11 cellular contexts compared by ENCODE assay signal in the genomic region with DNA sequence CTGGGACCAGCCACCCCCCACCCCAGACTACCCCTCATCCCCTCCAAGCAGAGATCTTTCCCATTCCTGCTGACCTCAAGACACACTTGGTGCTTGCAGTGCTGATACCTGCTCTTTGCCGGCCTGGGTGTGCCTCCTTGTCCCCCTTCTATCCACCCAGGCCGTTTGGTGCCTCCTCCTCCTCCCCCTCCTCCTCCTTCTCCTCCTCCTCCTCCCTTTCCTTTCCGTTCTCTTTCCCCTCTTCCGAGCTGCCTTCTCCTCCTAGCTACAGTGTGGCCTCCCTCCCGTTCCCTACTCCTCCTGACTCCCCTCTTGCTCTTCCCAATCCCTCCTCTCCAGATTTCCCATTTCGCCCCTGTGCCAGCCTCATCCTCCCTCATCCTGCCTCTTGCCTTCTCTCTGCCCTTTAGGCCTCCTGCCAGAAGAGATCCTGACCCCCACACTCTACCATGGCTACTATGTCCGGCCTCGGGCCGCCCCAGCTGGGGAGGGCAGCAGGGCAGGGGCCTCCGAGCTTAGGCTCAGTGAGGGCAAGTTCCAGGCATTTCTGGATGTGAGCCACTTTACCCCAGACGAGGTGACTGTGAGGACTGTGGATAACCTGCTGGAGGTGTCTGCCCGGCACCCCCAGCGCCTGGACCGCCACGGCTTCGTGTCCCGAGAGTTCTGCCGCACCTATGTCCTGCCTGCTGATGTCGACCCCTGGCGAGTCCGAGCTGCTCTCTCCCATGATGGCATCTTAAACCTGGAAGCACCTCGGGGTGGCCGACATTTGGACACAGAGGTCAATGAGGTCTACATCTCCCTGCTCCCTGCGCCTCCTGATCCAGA. TPM values are rescaled to one million over a fixed set of nuclear protein-coding genes. Genes with fewer than 3 reads are reported as not detected.
DNase-seq lines count a peak whose midpoint lies in the region; ATAC-seq and TF ChIP-seq lines count a peak whose summit lies in the region.
"Had no signal": no experiment of that assay in that cellular context is flagged by ENCODE, and none has a peak within 500 bp of the region (broad histone marks: within the 10 kb centered on the region; RNA-seq: fewer than 3 reads in every experiment).

No MANE protein-coding gene starts in this region.

- H3K36me3 ChIP-seq in Peyer's patch (no peaks in the 10 kb centered on the region), muscle layer of colon (ENCODE audit: insufficient read depth, low read length) (peaks cover 20% of the 10 kb centered on the region)

- H3K27ac ChIP-seq in Peyer's patch (peak overlapping the region; percentile 63 to 89 (median 71)), muscle layer of colon (ENCODE audit: low read depth, low read length) (peak overlapping the region; percentile 83), temporal lobe (ENCODE audit: low read depth, low read length) (peak overlapping the region; percentile 99)

- H3K27me3 Mint-ChIP-seq in activated T-cell treated with anti-CD3 and anti-CD28 coated beads, Interleukin-2, amount 50 U/mL, for 72 hours (ENCODE audit: low read depth): peaks cover 44% of the 10 kb centered on the region

- H3K4me3 Mint-ChIP-seq in activated T-cell treated with anti-CD3 and anti-CD28 coated beads, Interleukin-2, amount 50 U/mL, for 72 hours: no peak overlapping the region
- H3K4me3 Mint-ChIP-seq: type B pancreatic cell had no signal

- no peak overlapping the region for H3K27ac Mint-ChIP-seq in activated T-cell treated with anti-CD3 and anti-CD28 coated beads, Interleukin-2, amount 50 U/mL, for 72 hours
- H3K27ac Mint-ChIP-seq: type B pancreatic cell had no signal

- H3K27me3 ChIP-seq in Peyer's patch: no peaks in the 10 kb centered on the region
- no peaks in the 10 kb centered on the region for H3K27me3 ChIP-seq in muscle layer of colon (ENCODE audit: control insufficient read depth in 1 of 2, insufficient read depth in 2 of 2, low read length in 2 of 2)

- H3K9me3 Mint-ChIP-seq in activated T-cell treated with anti-CD3 and anti-CD28 coated beads, Interleukin-2, amount 50 U/mL, for 72 hours: no peaks in the 10 kb centered on the region
- H3K9me3 Mint-ChIP-seq: type B pancreatic cell had no signal

- no peaks in the 10 kb centered on the region for H3K36me3 Mint-ChIP-seq in activated T-cell treated with anti-CD3 and anti-CD28 coated beads, Interleukin-2, amount 50 U/mL, for 72 hours (ENCODE audit: insufficient read depth in 2 of 2)
- H3K36me3 Mint-ChIP-seq: type B pancreatic cell had no signal

- peak overlapping the region; percentile 15 to 54 (median 30) for H3K4me3 ChIP-seq in Peyer's patch
- peak overlapping the region; percentile 21 for H3K4me3 ChIP-seq in fibroblast of pulmonary artery (replicated peaks; ENCODE audit: low read depth, low read length)
- H3K4me3 ChIP-seq in muscle layer of colon (ENCODE audit: low read depth in 1 of 2, low read length in 2 of 2): peak overlapping the region; percentile 43 to 66

- ATAC-seq in activated T-cell treated with anti-CD3 and anti-CD28 coated beads, Interleukin-2, amount 50 U/mL, for 72 hours (replicated peaks in 1 of 2): no peak
- ATAC-seq in HG03460 (IDR thresholded peaks at IDR 0.05; ENCODE audit: unreplicated experiment): no peak

- H3K4me1 Mint-ChIP-seq in activated T-cell treated with anti-CD3 and anti-CD28 coated beads, Interleukin-2, amount 50 U/mL, for 72 hours (ENCODE audit: low read depth): no peaks in the 10 kb centered on the region

- TF ChIP-seq POLR2A in Peyer's patch (IDR thresholded peaks at IDR 0.05): no peak

- H3K9me3 ChIP-seq in Peyer's patch (no peaks in the 10 kb centered on the region), muscle layer of colon (ENCODE audit: low read length) (no peaks in the 10 kb centered on the region)

- DNase-seq in Peyer's patch (no peak), fibroblast of pulmonary artery (ENCODE audit: low read depth) (no peak), AG08396 (ENCODE audit: low spot score) (no peak), NCI-H1092 (lab: John Stamatoyannopoulos, UW) (no peak)
- DNase-seq in activated T-cell treated with anti-CD3 and anti-CD28 coated beads, Interleukin-2, amount 50 U/mL, for 72 hours: no peak
- DNase-seq: effector CD4-positive, alpha-beta T cell; stimulated activated CD4-positive, alpha-beta T cell treated with anti-CD3 and anti-CD28 coated beads, Interleukin-2, amount 100 ng/mL, for 48 hours had no signal

- H3K9ac ChIP-seq in muscle layer of colon (ENCODE audit: low read length): peak overlapping the region; percentile 77

- TF ChIP-seq CTCF in Peyer's patch (IDR thresholded peaks at IDR 0.05) (no peak), fibroblast of pulmonary artery (IDR thresholded peaks at IDR 0.05; ENCODE audit: low read length, missing control alignments) (no peak)

- H3K4me1 ChIP-seq in Peyer's patch: peaks cover 0 to 6% (median 0%) of the 10 kb centered on the region in 4 donors
- peaks cover 33% of the 10 kb centered on the region for H3K4me1 ChIP-seq in muscle layer of colon (ENCODE audit: insufficient read depth, low read length)

RNA-seq across cellular contexts. Expression of gene HSPB2, which starts 0.7 kb away (rescaled TPM):
- total RNA-seq in Peyer's patch: 1 to 10 TPM in 1 of 4 donors, under 1 TPM in 1, not detected in 2; 0.94 to 2.5 TPM
- 0.25 TPM for total RNA-seq in temporal lobe
- total RNA-seq in activated T-cell treated with anti-CD3 and anti-CD28 coated beads, Interleukin-2, amount 50 U/mL, for 72 hours: under 1 TPM in 1 of 2 donors, not detected in 1; 0.19 TPM

RNA-seq across cellular contexts. Expression of gene CRYAB, which starts 1.7 kb away (rescaled TPM):
- total RNA-seq in Peyer's patch (10 to 100 TPM in 3 of 4 donors, 1 to 10 TPM in 1; 7.7 to 32.2 (median 14.9) TPM), temporal lobe (7.4 TPM)
- total RNA-seq in activated T-cell treated with anti-CD3 and anti-CD28 coated beads, Interleukin-2, amount 50 U/mL, for 72 hours: not detected

RNA-seq across cellular contexts. Expression of gene C11orf52, which starts 5.5 kb away (rescaled TPM):
- total RNA-seq in Peyer's patch: 10 to 100 TPM in 2 of 4 donors, 1 to 10 TPM in 2; 4.1 to 15.7 (median 10.4) TPM
- total RNA-seq in temporal lobe: not detected
- total RNA-seq in activated T-cell treated with anti-CD3 and anti-CD28 coated beads, Interleukin-2, amount 50 U/mL, for 72 hours: not detected

RNA-seq across cellular contexts. Expression of gene DIXDC1, which starts 23.9 kb away (rescaled TPM):
- total RNA-seq in Peyer's patch (10 to 100 TPM in 3 of 4 donors, 1 to 10 TPM in 1; 9.8 to 37.1 (median 15.1) TPM), temporal lobe (66.6 TPM)
- total RNA-seq in activated T-cell treated with anti-CD3 and anti-CD28 coated beads, Interleukin-2, amount 50 U/mL, for 72 hours: 10 to 100 TPM; 14.8 to 24.7 TPM

RNA-seq across cellular contexts. Expression of gene CFAP68, which starts 33.9 kb away (rescaled TPM):
- total RNA-seq in Peyer's patch (10 to 100 TPM in 3 of 4 donors, not detected in 1; 11.9 to 22.6 (median 16.0) TPM), temporal lobe (5.7 TPM)
- total RNA-seq in activated T-cell treated with anti-CD3 and anti-CD28 coated beads, Interleukin-2, amount 50 U/mL, for 72 hours: 10 to 100 TPM; 24.9 to 32.6 TPM
